Comparison of ENCODE assay signal across 11 cellular contexts in the genomic region with DNA sequence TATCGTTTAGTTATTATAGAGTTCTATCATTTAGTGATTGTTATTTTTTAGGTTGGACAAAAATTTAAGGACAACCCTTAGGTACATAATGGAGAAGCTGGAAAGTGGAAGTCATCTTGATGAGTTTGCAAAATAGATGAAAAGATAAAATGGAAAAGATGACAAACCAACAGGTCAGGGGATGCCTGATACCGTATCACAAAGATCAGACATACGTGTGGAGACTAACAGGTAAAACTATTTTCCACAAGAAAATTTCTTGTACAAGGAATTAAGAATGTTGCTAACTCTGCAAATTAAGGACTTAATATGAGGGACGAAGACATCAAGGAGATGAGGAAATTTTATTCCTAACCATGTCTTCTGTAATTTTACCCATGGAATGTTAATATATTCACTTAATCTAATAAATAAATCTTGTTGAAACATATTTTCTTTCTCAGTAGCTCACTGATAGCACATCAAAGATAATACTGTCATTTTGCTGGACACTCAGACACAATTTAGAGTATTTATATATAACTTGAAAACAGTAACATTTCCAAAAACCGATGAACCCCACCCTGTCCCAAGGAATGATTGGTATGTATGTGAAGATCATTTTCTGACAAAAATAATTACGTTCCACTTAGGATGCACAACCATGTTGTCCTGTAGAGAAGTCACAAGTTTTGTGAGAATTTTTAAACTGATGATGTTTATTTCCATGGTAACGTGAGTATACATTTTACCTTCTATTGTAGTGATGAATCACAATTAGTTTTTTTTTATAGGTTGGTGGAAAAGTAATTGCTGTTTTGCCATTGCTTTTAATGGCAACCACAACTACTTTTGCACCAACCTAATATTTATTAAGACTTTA. TPM values are rescaled to one million over a fixed set of nuclear protein-coding genes. Genes with fewer than 3 reads are reported as not detected.
DNase-seq lines count a peak whose midpoint lies in the region; ATAC-seq and TF ChIP-seq lines count a peak whose summit lies in the region.
"Had no signal": no experiment of that assay in that cellular context is flagged by ENCODE, and none has a peak within 500 bp of the region (broad histone marks: within the 10 kb centered on the region; RNA-seq: fewer than 3 reads in every experiment).

No MANE protein-coding gene starts in this region.

- peak overlapping the region in 1 of 2 experiments; percentile 80 for H3K4me3 ChIP-seq in mesenchymal stem cell (ENCODE audit: insufficient read depth in 1 of 2, low read depth in 1 of 2, low read length in 2 of 2)
- peak overlapping the region; percentile 65 to 88 for H3K4me3 ChIP-seq in tibial artery
- H3K4me3 ChIP-seq in endodermal cell (ENCODE audit: low read length) = no peak overlapping the region

- H2AFZ ChIP-seq in mesenchymal stem cell (ENCODE audit: low read depth, low read length) = no peak overlapping the region

- H3K9ac ChIP-seq in mesenchymal stem cell (ENCODE audit: low read length) (peak overlapping the region; percentile 92), endodermal cell (ENCODE audit: extremely low read depth, low read length, poor library complexity, severe bottlenecking) (no peak overlapping the region)

- no peak overlapping the region for H3K14ac ChIP-seq in mesenchymal stem cell (ENCODE audit: low read length in 2 of 2)

- H3K9me3 Mint-ChIP-seq in chondrocyte (ENCODE audit: low read depth) (peaks cover 10% of the 10 kb centered on the region), endodermal cell (no peaks in the 10 kb centered on the region)

- no peak for TF ChIP-seq CTCF in chondrocyte (IDR thresholded peaks at IDR 0.05)
- TF ChIP-seq CTCF in tibial artery (IDR thresholded peaks at IDR 0.05) = no peak
- TF ChIP-seq CTCF in endodermal cell (conservative IDR thresholded peaks at IDR 0.05) = no peak

- H3K36me3 Mint-ChIP-seq in chondrocyte (ENCODE audit: low read depth) = peaks cover 27% of the 10 kb centered on the region
- no peaks in the 10 kb centered on the region for H3K36me3 Mint-ChIP-seq in endodermal cell (ENCODE audit: low read depth)

- DNase-seq in M059J (ENCODE audit: low read depth) (peak; percentile 46), chondrocyte (ENCODE audit: low spot score) (no peak), mesenchymal stem cell (peak; percentile 52), tibial artery (no peak), endodermal cell (no peak), NCI-H2081 (lab: John Stamatoyannopoulos, UW) (no peak), SHP77 treated with DMSO at 0.1 percent for 48 hours (lab: John Stamatoyannopoulos, UW) (no peak)
- DNase-seq: mesendoderm, T-helper 9 cell had no signal

- no peak overlapping the region for H2BK15ac ChIP-seq in mesenchymal stem cell (ENCODE audit: low read depth, poor library complexity, severe bottlenecking)

- 83% methylated on average over 3 of the region's 7 CpGs for WGBS in mesenchymal stem cell
- 91 to 92% methylated on average over 2 to 7 of the region's 7 CpGs for WGBS in endodermal cell (ENCODE audit: insufficient coverage in 1 of 2, insufficient read length in 1 of 2), 2 experiments

- H2AK5ac ChIP-seq in mesenchymal stem cell (ENCODE audit: low read length, severe bottlenecking) = no peak overlapping the region

- H3K36me3 ChIP-seq in mesenchymal stem cell (ENCODE audit: control insufficient read depth in 1 of 2, insufficient read depth in 2 of 2, low read depth in 1 of 2, low read length in 2 of 2) = peaks cover 0 to 27% of the 10 kb centered on the region in 2 experiments
- H3K36me3 ChIP-seq in tibial artery = no peaks in the 10 kb centered on the region
- H3K36me3 ChIP-seq in endodermal cell (ENCODE audit: control insufficient read depth, insufficient read depth, low read length) = no peaks in the 10 kb centered on the region

- no peak overlapping the region for H3K27ac ChIP-seq in mesenchymal stem cell (ENCODE audit: low read length, poor library complexity, severe bottlenecking)
- H3K27ac ChIP-seq in tibial artery = peak overlapping the region; percentile 89 to 97
- no peak overlapping the region for H3K27ac ChIP-seq in endodermal cell (ENCODE audit: low read depth, low read length)

- no peak overlapping the region for H3K4me2 ChIP-seq in mesenchymal stem cell (ENCODE audit: low read length, poor library complexity, severe bottlenecking)

- no peak overlapping the region for H4K91ac ChIP-seq in mesenchymal stem cell (ENCODE audit: low read length)

- H3K79me1 ChIP-seq in mesenchymal stem cell (replicated peaks; ENCODE audit: low read length, poor library complexity, severe bottlenecking) = peaks cover 5% of the 10 kb centered on the region

- H3K4me1 ChIP-seq in mesenchymal stem cell (ENCODE audit: control insufficient read depth, insufficient read depth, low read depth, low read length) = peaks cover 1% of the 10 kb centered on the region
- peaks cover 0 to 69% (median 6%) of the 10 kb centered on the region in 4 donors for H3K4me1 ChIP-seq in tibial artery
- no peaks in the 10 kb centered on the region for H3K4me1 ChIP-seq in endodermal cell (ENCODE audit: control insufficient read depth, insufficient read depth, low read length)

- no peak for ATAC-seq in GM18517 (IDR thresholded peaks at IDR 0.05; ENCODE audit: unreplicated experiment)

- H2BK5ac ChIP-seq in mesenchymal stem cell (ENCODE audit: low read depth, low read length, poor library complexity, severe bottlenecking) = no peak overlapping the region

- H3K27me3 Mint-ChIP-seq in chondrocyte (ENCODE audit: low read depth) (no peaks in the 10 kb centered on the region), endodermal cell (ENCODE audit: insufficient read depth) (peaks cover 32% of the 10 kb centered on the region)

- H2BK12ac ChIP-seq in mesenchymal stem cell (ENCODE audit: low read length in 2 of 2) = no peak overlapping the region

- H3K27ac Mint-ChIP-seq in chondrocyte (ENCODE audit: unreplicated experiment) (peak overlapping the region; percentile 100), endodermal cell (no peak overlapping the region)
- H3K27ac Mint-ChIP-seq: IgD-negative memory B cell had no signal

- peaks cover 52% of the 10 kb centered on the region for H3K4me1 Mint-ChIP-seq in chondrocyte (ENCODE audit: low read depth)
- peaks cover 11% of the 10 kb centered on the region for H3K4me1 Mint-ChIP-seq in endodermal cell

- H3K9me3 ChIP-seq in mesenchymal stem cell (ENCODE audit: control insufficient read depth, low read length) (peaks cover 4% of the 10 kb centered on the region), tibial artery (peaks cover 0 to 4% (median 0%) of the 10 kb centered on the region in 3 donors), endodermal cell (ENCODE audit: control insufficient read depth, low read length) (no peaks in the 10 kb centered on the region)

- H3K4ac ChIP-seq in mesenchymal stem cell (ENCODE audit: low read depth in 1 of 2, low read length in 2 of 2) = no peak overlapping the region

- no peaks in the 10 kb centered on the region for H3K27me3 ChIP-seq in mesenchymal stem cell (ENCODE audit: control insufficient read depth in 1 of 2, insufficient read depth in 1 of 2, low read length in 2 of 2)
- no peaks in the 10 kb centered on the region for H3K27me3 ChIP-seq in tibial artery
- peaks cover 14% of the 10 kb centered on the region for H3K27me3 ChIP-seq in endodermal cell (ENCODE audit: control insufficient read depth, insufficient read depth, low read length, poor library complexity, severe bottlenecking)

- no peak overlapping the region for H3K18ac ChIP-seq in mesenchymal stem cell (ENCODE audit: low read depth in 1 of 2, low read length in 2 of 2)

- intact Hi-C loops in tibial artery (cut with DNase I; ENCODE audit: low total_unique reads) = loop anchor here (2.0 to 10.0 kb wide), 3 partner anchors 53 to 107 kb away; no protein-coding TSS in a partner anchor

- no peak overlapping the region for H2BK120ac ChIP-seq in mesenchymal stem cell (ENCODE audit: low read depth, low read length)

- H3K4me3 Mint-ChIP-seq in chondrocyte (ENCODE audit: unreplicated experiment) (peak overlapping the region; percentile 96), endodermal cell (no peak overlapping the region)

- H4K8ac ChIP-seq in mesenchymal stem cell (ENCODE audit: low read length) = no peak overlapping the region

- H3K23ac ChIP-seq in mesenchymal stem cell (ENCODE audit: low read length in 2 of 2) = no peak overlapping the region

RNA-seq across cellular contexts. Expression of a gene that starts 2.6 kb away (rescaled TPM):
- 1.2 and 3.2 TPM in 2 replicates for total RNA-seq in M059J (2014; rRNA removed; shearing (Covaris generic))
- total RNA-seq in chondrocyte = 57.0 to 67.4 TPM (median 67.1 TPM) in 3 replicates
- polyA plus RNA-seq in mesenchymal stem cell (2013, experiment 1 of 2) = 32.8 TPM
- polyA plus RNA-seq in mesenchymal stem cell (2013, experiment 2 of 2) = 33.7 TPM
- 1 to 10 TPM in 1 of 2 donors, under 1 TPM in 1; 0.24 to 1.3 TPM for total RNA-seq in endodermal cell
- 0.85 TPM for polyA plus RNA-seq in endodermal cell (2013, experiment 1 of 2)
- polyA plus RNA-seq in endodermal cell (2013, experiment 2 of 2) = 0.58 TPM
- polyA plus RNA-seq: IgD-negative memory B cell had no signal

Comparison
In these comparisons a context has a peak if more than half of its experiments do, and no peak if none do; other contexts are left out.
1. DNase-seq: peak in M059J (single experiment) and mesenchymal stem cell (single experiment); none in chondrocyte (single experiment), tibial artery (0 of 2), endodermal cell (single experiment), NCI-H2081 (0 of 2) and SHP77 treated with DMSO at 0.1 percent for 48 hours (single experiment).
2. H3K27ac ChIP-seq: peak in tibial artery (2 of 2); none in mesenchymal stem cell (single experiment) and endodermal cell (single experiment).
3. RNA of a gene that starts 2.6 kb away (total RNA-seq): 57.0 to 67.4 TPM in chondrocyte; 1.2 to 3.2 TPM in M059J and 0.24 to 1.3 TPM in endodermal cell; every median in the first group is over 10 times any median in the second.